Comparison of ENCODE assay signal across 13 cellular contexts in the genomic region with DNA sequence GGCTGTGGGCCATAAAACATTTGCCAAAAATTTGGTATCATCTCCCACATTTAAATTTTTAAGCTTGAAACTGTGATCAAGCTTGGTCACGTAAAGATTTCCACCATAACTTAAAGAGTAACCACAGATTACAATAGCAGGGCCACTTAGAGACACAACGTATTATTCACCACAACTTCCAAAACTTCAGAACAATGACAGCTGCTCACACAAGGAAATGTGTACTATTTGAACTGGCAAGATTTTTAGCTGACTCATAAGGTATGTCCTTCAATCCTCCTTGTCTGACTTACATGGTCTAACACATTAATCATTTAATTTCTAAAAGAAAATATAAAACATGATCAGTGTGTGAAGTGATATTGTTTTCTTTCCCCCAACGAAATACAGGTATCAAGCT.
DNase-seq lines count a peak whose midpoint lies in the region; ATAC-seq, FAIRE-seq and TF ChIP-seq lines count a peak whose summit lies in the region.
"Had no signal": no experiment of that assay in that cellular context is flagged by ENCODE, and none has a peak within 500 bp of the region (broad histone marks: within the 10 kb centered on the region; RNA-seq: fewer than 3 reads in every experiment).

No MANE protein-coding gene starts in this region.

- CTCF ChIA-PET in WTC11 (lab: Charles Lee): no interaction called here

- H3K23ac ChIP-seq in mesendoderm (ENCODE audit: low read length): no peak overlapping the region

- no peak overlapping the region for H3K4me3 ChIP-seq in small intestine (ENCODE audit: low read depth in 1 of 2, low read length in 2 of 2)
- no peak overlapping the region for H3K4me3 ChIP-seq in mesendoderm (ENCODE audit: low read length)

- H3K4me2 ChIP-seq in mesendoderm (ENCODE audit: low read length): no peak overlapping the region

- H3K56ac ChIP-seq in mesendoderm (ENCODE audit: low read length): no peak overlapping the region

- no peak overlapping the region for H2BK120ac ChIP-seq in mesendoderm (ENCODE audit: low read depth, low read length)

- no peak for TF ChIP-seq CTCF in WTC11 (IDR thresholded peaks at IDR 0.05)
- TF ChIP-seq CTCF in foreskin keratinocyte (conservative IDR thresholded peaks at IDR 0.05): no peak

- FAIRE-seq in small intestine (lab: Jason Lieb, UNC): no peak
- FAIRE-seq: H1 had no signal

- no peaks in the 10 kb centered on the region for H3K36me3 Mint-ChIP-seq in WTC11

- H3K9me3 ChIP-seq in small intestine (ENCODE audit: control insufficient read depth, low read depth): no peaks in the 10 kb centered on the region

- H3K36me3 ChIP-seq in small intestine (ENCODE audit: control insufficient read depth in 2 of 2, insufficient read depth in 2 of 2, low read length in 2 of 2): no peaks in the 10 kb centered on the region
- H3K36me3 ChIP-seq in mesendoderm (ENCODE audit: control insufficient read depth, insufficient read depth, low read length): no peaks in the 10 kb centered on the region

- H4K8ac ChIP-seq in mesendoderm (ENCODE audit: low read depth, low read length): no peak overlapping the region

- no peak overlapping the region for H2BK15ac ChIP-seq in mesendoderm (replicated peaks; ENCODE audit: low read depth)

- POLR2A ChIA-PET in WTC11 (lab: Charles Lee): no interaction called here

- H3K4me1 Mint-ChIP-seq in WTC11: peaks cover 67% of the 10 kb centered on the region

- no peaks in the 10 kb centered on the region for H3K27me3 ChIP-seq in foreskin keratinocyte
- no peaks in the 10 kb centered on the region for H3K27me3 ChIP-seq in small intestine (ENCODE audit: control insufficient read depth in 2 of 2, insufficient read depth in 2 of 2, low read length in 2 of 2)
- H3K27me3 ChIP-seq in mesendoderm (ENCODE audit: insufficient read depth, low read length, poor library complexity): no peaks in the 10 kb centered on the region

- no peak overlapping the region for H4K5ac ChIP-seq in mesendoderm (ENCODE audit: low read length)

- DNase-seq in WTC11 (ENCODE audit: low spot score) (no peak), foreskin keratinocyte (peak; percentile 76), small intestine (peak; percentile 22), cortex of kidney (lab: John Stamatoyannopoulos, UW) (no peak), mesendoderm (no peak), NCI-H1092 treated with DMSO at 0.1 percent for 48 hours (lab: John Stamatoyannopoulos, UW) (no peak)
- DNase-seq: activated T-cell treated with anti-CD3 and anti-CD28 coated beads for 4 hours; DMS79 treated with DMSO at 0.1 percent for 48 hours; hypothalamus; NCI-H1105 treated with DMSO at 0.1 percent for 48 hours; stimulated activated naive CD4-positive, alpha-beta T cell treated with Interleukin-2 at 50 U/mL for 16 hours had no signal

- H3K4ac ChIP-seq in mesendoderm (ENCODE audit: low read depth, low read length): no peak overlapping the region

- H3K27me3 Mint-ChIP-seq in WTC11 (ENCODE audit: low read depth): no peaks in the 10 kb centered on the region

- no peak overlapping the region for H3K9ac ChIP-seq in mesendoderm (ENCODE audit: low read length)

- peak overlapping the region; percentile 28 for H3K27ac ChIP-seq in foreskin keratinocyte
- H3K27ac ChIP-seq in small intestine (ENCODE audit: low read depth in 1 of 2, low read length in 1 of 2): no peak overlapping the region
- H3K27ac ChIP-seq in mesendoderm (ENCODE audit: low read depth, low read length): no peak overlapping the region

- peaks cover 9% of the 10 kb centered on the region for H3K79me1 ChIP-seq in mesendoderm (ENCODE audit: low read length)

- ATAC-seq in HG02759 (IDR thresholded peaks at IDR 0.05; ENCODE audit: unreplicated experiment) (peak; percentile 40), WTC11 (no peak), foreskin keratinocyte (peak; percentile 74)

- H3K18ac ChIP-seq in mesendoderm (ENCODE audit: low read length): no peak overlapping the region

- H3K9me3 Mint-ChIP-seq in WTC11: no peaks in the 10 kb centered on the region

- H2AK5ac ChIP-seq in mesendoderm (ENCODE audit: low read length): no peak overlapping the region

- no peak overlapping the region for H2BK5ac ChIP-seq in mesendoderm (ENCODE audit: low read length)

- 53 to 63% (median 53%) methylated on average over 3 of the region's 3 CpGs for WGBS in small intestine, 3 donors
- no CpG with 5 or more reads among the region's 3 CpGs for WGBS in mesendoderm (ENCODE audit: extremely low coverage, insufficient coverage, low lambda C conversion rate)

- no peak overlapping the region for H3K4me3 Mint-ChIP-seq in WTC11

- H3K79me2 ChIP-seq in mesendoderm (ENCODE audit: control insufficient read depth, insufficient read depth, low read length): peaks cover 3% of the 10 kb centered on the region

- H3K4me1 ChIP-seq in foreskin keratinocyte (peaks cover 54% of the 10 kb centered on the region), small intestine (ENCODE audit: control insufficient read depth in 2 of 2, insufficient read depth in 1 of 2, low read depth in 1 of 2, low read length in 1 of 2) (peaks cover 0 to 3% of the 10 kb centered on the region in 2 donors), mesendoderm (ENCODE audit: control insufficient read depth, low read depth, low read length) (peaks cover 5% of the 10 kb centered on the region)

- H3K27ac Mint-ChIP-seq in WTC11: peak overlapping the region; percentile 76

TF ChIP-seq in WTC11, 78 proteins besides CTCF, POLR2A, EP300 and RAD21 (continues in another document):
- TF ChIP-seq, protein P1, sequence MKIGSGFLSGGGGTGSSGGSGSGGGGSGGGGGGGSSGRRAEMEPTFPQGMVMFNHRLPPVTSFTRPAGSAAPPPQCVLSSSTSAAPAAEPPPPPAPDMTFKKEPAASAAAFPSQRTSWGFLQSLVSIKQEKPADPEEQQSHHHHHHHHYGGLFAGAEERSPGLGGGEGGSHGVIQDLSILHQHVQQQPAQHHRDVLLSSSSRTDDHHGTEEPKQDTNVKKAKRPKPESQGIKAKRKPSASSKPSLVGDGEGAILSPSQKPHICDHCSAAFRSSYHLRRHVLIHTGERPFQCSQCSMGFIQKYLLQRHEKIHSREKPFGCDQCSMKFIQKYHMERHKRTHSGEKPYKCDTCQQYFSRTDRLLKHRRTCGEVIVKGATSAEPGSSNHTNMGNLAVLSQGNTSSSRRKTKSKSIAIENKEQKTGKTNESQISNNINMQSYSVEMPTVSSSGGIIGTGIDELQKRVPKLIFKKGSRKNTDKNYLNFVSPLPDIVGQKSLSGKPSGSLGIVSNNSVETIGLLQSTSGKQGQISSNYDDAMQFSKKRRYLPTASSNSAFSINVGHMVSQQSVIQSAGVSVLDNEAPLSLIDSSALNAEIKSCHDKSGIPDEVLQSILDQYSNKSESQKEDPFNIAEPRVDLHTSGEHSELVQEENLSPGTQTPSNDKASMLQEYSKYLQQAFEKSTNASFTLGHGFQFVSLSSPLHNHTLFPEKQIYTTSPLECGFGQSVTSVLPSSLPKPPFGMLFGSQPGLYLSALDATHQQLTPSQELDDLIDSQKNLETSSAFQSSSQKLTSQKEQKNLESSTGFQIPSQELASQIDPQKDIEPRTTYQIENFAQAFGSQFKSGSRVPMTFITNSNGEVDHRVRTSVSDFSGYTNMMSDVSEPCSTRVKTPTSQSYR (CRISPR knock-in tag; IDR thresholded peaks at IDR 0.05): no peak
- TF ChIP-seq, protein P2, sequence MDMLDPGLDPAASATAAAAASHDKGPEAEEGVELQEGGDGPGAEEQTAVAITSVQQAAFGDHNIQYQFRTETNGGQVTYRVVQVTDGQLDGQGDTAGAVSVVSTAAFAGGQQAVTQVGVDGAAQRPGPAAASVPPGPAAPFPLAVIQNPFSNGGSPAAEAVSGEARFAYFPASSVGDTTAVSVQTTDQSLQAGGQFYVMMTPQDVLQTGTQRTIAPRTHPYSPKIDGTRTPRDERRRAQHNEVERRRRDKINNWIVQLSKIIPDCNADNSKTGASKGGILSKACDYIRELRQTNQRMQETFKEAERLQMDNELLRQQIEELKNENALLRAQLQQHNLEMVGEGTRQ (CRISPR knock-in tag; IDR thresholded peaks at IDR 0.05): no peak
- no peak for TF ChIP-seq SOX15 (CRISPR knock-in tag; IDR thresholded peaks at IDR 0.05)
- TF ChIP-seq, protein P3, sequence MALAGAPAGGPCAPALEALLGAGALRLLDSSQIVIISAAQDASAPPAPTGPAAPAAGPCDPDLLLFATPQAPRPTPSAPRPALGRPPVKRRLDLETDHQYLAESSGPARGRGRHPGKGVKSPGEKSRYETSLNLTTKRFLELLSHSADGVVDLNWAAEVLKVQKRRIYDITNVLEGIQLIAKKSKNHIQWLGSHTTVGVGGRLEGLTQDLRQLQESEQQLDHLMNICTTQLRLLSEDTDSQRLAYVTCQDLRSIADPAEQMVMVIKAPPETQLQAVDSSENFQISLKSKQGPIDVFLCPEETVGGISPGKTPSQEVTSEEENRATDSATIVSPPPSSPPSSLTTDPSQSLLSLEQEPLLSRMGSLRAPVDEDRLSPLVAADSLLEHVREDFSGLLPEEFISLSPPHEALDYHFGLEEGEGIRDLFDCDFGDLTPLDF (CRISPR knock-in tag; IDR thresholded peaks at IDR 0.05): no peak
- TF ChIP-seq, protein P4, sequence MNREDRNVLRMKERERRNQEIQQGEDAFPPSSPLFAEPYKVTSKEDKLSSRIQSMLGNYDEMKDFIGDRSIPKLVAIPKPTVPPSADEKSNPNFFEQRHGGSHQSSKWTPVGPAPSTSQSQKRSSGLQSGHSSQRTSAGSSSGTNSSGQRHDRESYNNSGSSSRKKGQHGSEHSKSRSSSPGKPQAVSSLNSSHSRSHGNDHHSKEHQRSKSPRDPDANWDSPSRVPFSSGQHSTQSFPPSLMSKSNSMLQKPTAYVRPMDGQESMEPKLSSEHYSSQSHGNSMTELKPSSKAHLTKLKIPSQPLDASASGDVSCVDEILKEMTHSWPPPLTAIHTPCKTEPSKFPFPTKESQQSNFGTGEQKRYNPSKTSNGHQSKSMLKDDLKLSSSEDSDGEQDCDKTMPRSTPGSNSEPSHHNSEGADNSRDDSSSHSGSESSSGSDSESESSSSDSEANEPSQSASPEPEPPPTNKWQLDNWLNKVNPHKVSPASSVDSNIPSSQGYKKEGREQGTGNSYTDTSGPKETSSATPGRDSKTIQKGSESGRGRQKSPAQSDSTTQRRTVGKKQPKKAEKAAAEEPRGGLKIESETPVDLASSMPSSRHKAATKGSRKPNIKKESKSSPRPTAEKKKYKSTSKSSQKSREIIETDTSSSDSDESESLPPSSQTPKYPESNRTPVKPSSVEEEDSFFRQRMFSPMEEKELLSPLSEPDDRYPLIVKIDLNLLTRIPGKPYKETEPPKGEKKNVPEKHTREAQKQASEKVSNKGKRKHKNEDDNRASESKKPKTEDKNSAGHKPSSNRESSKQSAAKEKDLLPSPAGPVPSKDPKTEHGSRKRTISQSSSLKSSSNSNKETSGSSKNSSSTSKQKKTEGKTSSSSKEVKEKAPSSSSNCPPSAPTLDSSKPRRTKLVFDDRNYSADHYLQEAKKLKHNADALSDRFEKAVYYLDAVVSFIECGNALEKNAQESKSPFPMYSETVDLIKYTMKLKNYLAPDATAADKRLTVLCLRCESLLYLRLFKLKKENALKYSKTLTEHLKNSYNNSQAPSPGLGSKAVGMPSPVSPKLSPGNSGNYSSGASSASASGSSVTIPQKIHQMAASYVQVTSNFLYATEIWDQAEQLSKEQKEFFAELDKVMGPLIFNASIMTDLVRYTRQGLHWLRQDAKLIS (CRISPR knock-in tag; IDR thresholded peaks at IDR 0.05; ENCODE audit: borderline replicate concordance): no peak

Comparison
In these comparisons a context has a peak if more than half of its experiments do, and no peak if none do; other contexts are left out.
1. DNase-seq: peak in foreskin keratinocyte (2 of 2) and small intestine (single experiment); none in WTC11 (single experiment), cortex of kidney (single experiment), mesendoderm (single experiment) and NCI-H1092 treated with DMSO at 0.1 percent for 48 hours (single experiment).